1 cellular context compared by ENCODE assay signal in genomic region chr11:45853616-45854219, GRCh38.
TF ChIP-seq lines count a peak whose summit lies in the region.

No MANE protein-coding gene starts in this region.

TF ChIP-seq in GM23338, 12 proteins besides CTCF, POLR2A, EP300 and RAD21 (continued from another document):
- TF ChIP-seq ZNF462 (CRISPR knock-in tag; IDR thresholded peaks at IDR 0.05) (no peak), ZNF114 (CRISPR knock-in tag; IDR thresholded peaks at IDR 0.05) (no peak), POLR2AphosphoS5 (IDR thresholded peaks at IDR 0.05; ENCODE audit: low read depth) (no peak), REST (IDR thresholded peaks at IDR 0.05; ENCODE audit: unreplicated experiment) (no peak)
